In the genomic region with DNA sequence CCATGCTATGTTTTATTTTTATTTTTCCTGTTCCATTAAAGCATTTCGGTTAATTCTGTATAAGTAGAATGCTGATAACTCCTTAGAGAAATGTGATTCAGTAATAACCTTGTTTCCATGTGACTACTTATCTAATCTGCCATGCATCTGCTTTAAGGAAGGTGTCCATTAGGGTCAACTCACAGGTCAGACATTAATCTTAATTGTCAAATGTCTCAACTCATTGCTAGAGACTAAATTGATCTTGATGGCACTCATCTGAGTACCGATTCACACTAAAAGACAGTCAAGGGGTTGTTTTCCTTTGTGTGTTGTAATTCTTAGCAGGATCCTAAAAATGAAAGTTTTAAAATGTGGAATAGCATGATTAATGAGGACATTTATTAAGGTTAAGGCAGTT, we compare ENCODE assay signal across 17 cellular contexts. TPM values are rescaled to one million over a fixed set of nuclear protein-coding genes. Genes with fewer than 3 reads are reported as not detected.
DNase-seq lines count a peak whose midpoint lies in the region; ATAC-seq, FAIRE-seq and TF ChIP-seq lines count a peak whose summit lies in the region.
"Had no signal": no experiment of that assay in that cellular context is flagged by ENCODE, and none has a peak within 500 bp of the region (broad histone marks: within the 10 kb centered on the region; RNA-seq: fewer than 3 reads in every experiment).

No MANE protein-coding gene starts in this region.

- no peaks in the 10 kb centered on the region for H3K79me2 ChIP-seq in K562 (ENCODE audit: control insufficient read depth, insufficient read depth, low read length)

- H3K36me3 ChIP-seq in breast epithelium (no peaks in the 10 kb centered on the region), K562 (ENCODE audit: control insufficient read depth, insufficient read depth, low read length) (no peaks in the 10 kb centered on the region), thyroid gland (no peaks in the 10 kb centered on the region)

- TF ChIP-seq CTCF in MCF 10A (IDR thresholded peaks at IDR 0.05; ENCODE audit: unreplicated experiment): no peak
- TF ChIP-seq CTCF in breast epithelium (IDR thresholded peaks at IDR 0.05): no peak
- TF ChIP-seq CTCF in K562 (IDR thresholded peaks at IDR 0.05 in 2 of 3, conservative IDR thresholded peaks at IDR 0.05 in 1 of 3; ENCODE audit: insufficient read depth in 2 of 3, low read depth in 1 of 3, low read length in 3 of 3): no peak
- TF ChIP-seq CTCF in thyroid gland (IDR thresholded peaks at IDR 0.05): no peak
- no peak for TF ChIP-seq CTCF in GM20000 (IDR thresholded peaks at IDR 0.05; ENCODE audit: extremely low read depth, missing control alignments)

- TF ChIP-seq RAD21 in K562 (CRISPR knock-in tag; conservative IDR thresholded peaks at IDR 0.05 in 1 of 2, IDR thresholded peaks at IDR 0.05 in 1 of 2): no peak

- BruUV-seq in MCF 10A (replicated peaks; lab: Mats Ljungman, UMichigan): no TSS peak
- no TSS peak for BruUV-seq in K562 (replicated peaks; lab: Mats Ljungman, UMichigan)

- in situ Hi-C loops in K562 (cut with MboI): no loop called here

- POLR2A ChIA-PET in MCF 10A (lab: Yijun Ruan, JAX) (interaction anchor here (1.0 to 4.9 kb wide), 13 partner anchors 8 to 231 kb away, joined by 3 to 42 read pairs (median 7); a partner anchor contains a TSS), K562 (lab: Yijun Ruan, JAX) (interaction anchor here (3.4 kb wide), 1 partner anchor 20 kb away, joined by 7 read pairs; no protein-coding TSS in a partner anchor)

- no peaks in the 10 kb centered on the region for H3K9me1 ChIP-seq in K562 (ENCODE audit: control insufficient read depth, insufficient read depth, low read length)

- no peaks in the 10 kb centered on the region for H3K4me1 ChIP-seq in breast epithelium
- peaks cover 0 to 17% of the 10 kb centered on the region in 2 experiments; a peak in 3 of 5 replicates for H3K4me1 ChIP-seq in K562 (replicated peaks in 1 of 2; ENCODE audit: control insufficient read depth in 2 of 2, insufficient read depth in 2 of 2, low read length in 2 of 2)
- H3K4me1 ChIP-seq in thyroid gland: peaks cover 42 to 52% of the 10 kb centered on the region in 2 donors

- H3K4me3 ChIP-seq in breast epithelium: no peak overlapping the region
- H3K4me3 ChIP-seq in K562: no peak overlapping the region
- H3K4me3 ChIP-seq in thyroid gland (replicated peaks in 1 of 3): no peak overlapping the region

- no peaks in the 10 kb centered on the region for H3K9me3 Mint-ChIP-seq in MCF 10A (ENCODE audit: unreplicated experiment)
- H3K9me3 Mint-ChIP-seq: activated CD4-positive, alpha-beta memory T cell treated with anti-CD3 and anti-CD28 coated beads for 36 hours; activated T-helper 17 cell treated with anti-CD3 and anti-CD28 coated beads, Interleukin-2, amount 50 U/mL, for 72 hours; CD4-positive, alpha-beta T cell; stimulated activated naive CD8-positive, alpha-beta T cell treated with anti-CD3 and anti-CD28 coated beads, Interleukin-15, amount 100 ng/mL, for 72 hours had no signal

- H3K27ac ChIP-seq in breast epithelium: no peak overlapping the region
- no peak overlapping the region for H3K27ac ChIP-seq in K562 (ENCODE audit: extremely low read depth, low read depth, low read length)
- peak overlapping the region in 2 of 3 donors; percentile 61 to 76 for H3K27ac ChIP-seq in thyroid gland

- no peak for DNase-seq in MCF 10A (ENCODE audit: unreplicated experiment)
- no peak for DNase-seq in breast epithelium (ENCODE audit: low spot score in 2 of 2)
- DNase-seq in K562 (ENCODE audit: extremely low read depth in 1 of 4, low spot score in 3 of 4): no peak
- no peak for DNase-seq in thyroid gland
- no peak for DNase-seq in GM20000 (ENCODE audit: low spot score)
- DNase-seq in posterior vena cava (ENCODE audit: low spot score): no peak
- DNase-seq in activated CD4-positive, alpha-beta T cell treated with anti-CD3 and anti-CD28 coated beads for 48 hours: no peak
- DNase-seq: 8988T; activated CD4-positive, alpha-beta memory T cell treated with anti-CD3 and anti-CD28 coated beads for 36 hours; CD4-positive, alpha-beta T cell; GF-D8; left colon; NCI-H1930; SHP77 treated with DMSO at 0.1 percent for 48 hours; stimulated activated naive CD8-positive, alpha-beta T cell treated with anti-CD3 and anti-CD28 coated beads, Interleukin-15, amount 100 ng/mL, for 72 hours had no signal

- ATAC-seq in K562: no peak
- ATAC-seq: activated T-helper 17 cell treated with anti-CD3 and anti-CD28 coated beads, Interleukin-2, amount 50 U/mL, for 72 hours; left colon; stimulated activated naive CD8-positive, alpha-beta T cell treated with anti-CD3 and anti-CD28 coated beads, Interleukin-15, amount 100 ng/mL, for 72 hours had no signal

- H3K36me3 Mint-ChIP-seq in MCF 10A (ENCODE audit: insufficient read depth, unreplicated experiment): no peaks in the 10 kb centered on the region
- H3K36me3 Mint-ChIP-seq: activated CD4-positive, alpha-beta memory T cell treated with anti-CD3 and anti-CD28 coated beads for 36 hours had no signal

- CTCF ChIA-PET in MCF 10A (lab: Yijun Ruan, JAX) (interaction anchor here (0.8 to 1.0 kb wide), 2 partner anchors 79 to 126 kb away, joined by 3 to 4 read pairs; no protein-coding TSS in a partner anchor), K562 (lab: Yijun Ruan, JAX; ENCODE audit: low intra/inter-chr PET ratio) (no interaction called here)

- H3K4me1 Mint-ChIP-seq in MCF 10A (ENCODE audit: insufficient read depth, unreplicated experiment): peaks cover 44% of the 10 kb centered on the region
- H3K4me1 Mint-ChIP-seq: activated T-helper 17 cell treated with anti-CD3 and anti-CD28 coated beads, Interleukin-2, amount 50 U/mL, for 72 hours; stimulated activated naive CD8-positive, alpha-beta T cell treated with anti-CD3 and anti-CD28 coated beads, Interleukin-15, amount 100 ng/mL, for 72 hours had no signal

- intact Hi-C loops in MCF 10A (cut with micrococcal nuclease): loop anchor here (2.0 kb wide), 1 partner anchor 39 kb away; no protein-coding TSS in a partner anchor
- intact Hi-C loops in breast epithelium (cut with DNase I; ENCODE audit: low total_unique reads): no loop called here
- intact Hi-C loops in K562 (cut with micrococcal nuclease): no loop called here
- intact Hi-C loops in thyroid gland (cut with DNase I): no loop called here
- intact Hi-C loops in posterior vena cava (cut with DNase I): no loop called here

- 0% methylated on average over 2 of the region's 2 CpGs for WGBS in K562 (ENCODE audit: insufficient coverage, low coverage, missing lambda C conversion rate)
- WGBS in thyroid gland, 2 donors: 72 to 75% methylated on average over 2 of the region's 2 CpGs

- H3K9ac ChIP-seq in K562 (ENCODE audit: insufficient read depth in 1 of 2, low read depth in 2 of 2, low read length in 2 of 2): no peak overlapping the region

- H3K27me3 Mint-ChIP-seq in MCF 10A (ENCODE audit: insufficient read depth, unreplicated experiment): no peaks in the 10 kb centered on the region
- H3K27me3 Mint-ChIP-seq: CD4-positive, alpha-beta T cell; stimulated activated naive CD8-positive, alpha-beta T cell treated with anti-CD3 and anti-CD28 coated beads, Interleukin-15, amount 100 ng/mL, for 72 hours had no signal

- H3K9me3 ChIP-seq in breast epithelium (no peaks in the 10 kb centered on the region), K562 (replicated peaks; ENCODE audit: control insufficient read depth, insufficient read depth, low read depth, low read length) (no peaks in the 10 kb centered on the region), thyroid gland (no peaks in the 10 kb centered on the region)

- FAIRE-seq in K562 (lab: Jason Lieb, UNC): peak; percentile 29
- peak; percentile 62 for FAIRE-seq in islet of Langerhans (lab: Jason Lieb, UNC)

- H2AFZ ChIP-seq in K562 (ENCODE audit: low read depth, low read length): no peak overlapping the region

- H3K4me3 Mint-ChIP-seq in MCF 10A (ENCODE audit: unreplicated experiment): peak overlapping the region; percentile 55
- H3K4me3 Mint-ChIP-seq: activated CD4-positive, alpha-beta memory T cell treated with anti-CD3 and anti-CD28 coated beads for 36 hours; activated T-helper 17 cell treated with anti-CD3 and anti-CD28 coated beads, Interleukin-2, amount 50 U/mL, for 72 hours; CD4-positive, alpha-beta T cell; stimulated activated naive CD8-positive, alpha-beta T cell treated with anti-CD3 and anti-CD28 coated beads, Interleukin-15, amount 100 ng/mL, for 72 hours had no signal

- H4K20me1 ChIP-seq in K562 (replicated peaks; ENCODE audit: control insufficient read depth, insufficient read depth, low read length): no peaks in the 10 kb centered on the region

- H3K27ac Mint-ChIP-seq in MCF 10A (ENCODE audit: low read depth, unreplicated experiment): peak overlapping the region; percentile 92
- H3K27ac Mint-ChIP-seq: activated CD4-positive, alpha-beta memory T cell treated with anti-CD3 and anti-CD28 coated beads for 36 hours; activated T-helper 17 cell treated with anti-CD3 and anti-CD28 coated beads, Interleukin-2, amount 50 U/mL, for 72 hours; CD4-positive, alpha-beta T cell; stimulated activated naive CD8-positive, alpha-beta T cell treated with anti-CD3 and anti-CD28 coated beads, Interleukin-15, amount 100 ng/mL, for 72 hours had no signal

- TF ChIP-seq POLR2A in breast epithelium (IDR thresholded peaks at IDR 0.05): no peak
- TF ChIP-seq POLR2A in K562 (conservative IDR thresholded peaks at IDR 0.05): no peak
- no peak for TF ChIP-seq POLR2A in thyroid gland (IDR thresholded peaks at IDR 0.05)

- no peak overlapping the region for H3K4me2 ChIP-seq in K562 (ENCODE audit: insufficient read depth, low read length)

- TF ChIP-seq EP300 in K562 (IDR thresholded peaks at IDR 0.05; ENCODE audit: low read length): no peak

- H3K27me3 ChIP-seq in breast epithelium (no peaks in the 10 kb centered on the region), K562 (ENCODE audit: control insufficient read depth in 2 of 2, insufficient read depth in 2 of 2, low read length in 2 of 2) (0 out of 5 replicates have a peak, but pooled peaks cover 2 to 4% of the 10 kb centered on the region in 2 experiments), thyroid gland (no peaks in the 10 kb centered on the region)

RNA-seq across cellular contexts. Expression of a gene that starts 41.8 kb away (rescaled TPM):
- total RNA-seq in MCF 10A (2022): 41.1 and 42.6 TPM in 2 replicates
- 100 to 1,000 TPM in 1 of 3 donors, 10 to 100 TPM in 2; 39.5 to 113 (median 58.3) TPM for total RNA-seq in breast epithelium
- 12.1 and 17.2 TPM in 2 replicates for total RNA-seq in K562 (2011; cell fraction: chromatin; rRNA removed; ENCODE audit: low replicate concordance)
- 4.3 and 8.3 TPM in 2 replicates for total RNA-seq in K562 (2011; cell fraction: nucleolus; rRNA removed)
- 9.7 and 14.1 TPM in 2 replicates for total RNA-seq in K562 (2011; cell fraction: nucleoplasm; rRNA removed)
- 3.9 and 7.5 TPM in 2 replicates for total RNA-seq in K562 (2014; rRNA removed)
- total RNA-seq in K562 (2014; rRNA removed; fragmentation: Illumina TruSeq; extraction: Trizol): 4.3 and 6.3 TPM in 2 replicates
- 8.0 and 9.8 TPM in 2 replicates for total RNA-seq in K562 (2015; rRNA removed; fragmentation: Illumina TruSeq; extraction: Trizol)
- total RNA-seq in K562 (2021): 7.0 and 8.7 TPM in 2 replicates
- polyA plus RNA-seq in K562 (2011; rRNA removed): 12.6 TPM in 2 replicates
- polyA plus RNA-seq in K562 (2011; cell fraction: cytosol; rRNA removed): 8.5 and 10.6 TPM in 2 replicates
- polyA plus RNA-seq in K562 (2011; cell fraction: nucleus; rRNA removed): 23.1 and 27.6 TPM in 2 replicates
- 3.9 and 6.9 TPM in 2 replicates for polyA plus RNA-seq in K562 (2012)
- 9.4 and 10.7 TPM in 2 replicates for polyA plus RNA-seq in K562 (2014; fragmentation: Illumina TruSeq; extraction: Trizol)
- 1 to 10 TPM; 1.1 to 2.1 TPM for polyA plus RNA-seq in K562 (2014; fragmentation: Nextera tagmentation; extraction: Ambion mirVana)
- polyA plus RNA-seq in K562 (2014; rRNA removed): 4.8 and 9.5 TPM in 2 replicates
- polyA minus RNA-seq in K562 (2011; rRNA and poly(A)+ RNA removed): 15.5 and 18.0 TPM in 2 replicates
- 7.8 and 8.7 TPM in 2 replicates for polyA minus RNA-seq in K562 (2011; cell fraction: cytosol; rRNA and poly(A)+ RNA removed)
- 8.6 and 14.7 TPM in 2 replicates for polyA minus RNA-seq in K562 (2011; cell fraction: nucleus; rRNA and poly(A)+ RNA removed)
- total RNA-seq in thyroid gland: 10 to 100 TPM; 29.6 to 42.2 (median 41.1) TPM
- total RNA-seq in posterior vena cava: 10 to 100 TPM; 60.9 to 73.0 TPM

RNA-seq across cellular contexts. Expression of a gene that starts 42.5 kb away (rescaled TPM):
- total RNA-seq in MCF 10A (2022) (35.2 and 40.0 TPM in 2 replicates), breast epithelium (10 to 100 TPM; 24.9 to 49.4 (median 47.6) TPM), K562 (2014; rRNA removed) (16.5 and 25.2 TPM in 2 replicates), K562 (2014; rRNA removed; fragmentation: Illumina TruSeq; extraction: Trizol) (19.9 and 24.0 TPM in 2 replicates), K562 (2015; rRNA removed; fragmentation: Illumina TruSeq; extraction: Trizol) (20.8 and 22.4 TPM in 2 replicates), K562 (2021) (25.6 and 31.9 TPM in 2 replicates), thyroid gland (10 to 100 TPM; 27.9 to 53.5 (median 33.9) TPM), posterior vena cava (10 to 100 TPM; 38.7 to 40.4 TPM)
- 70.4 and 160 TPM in 2 replicates for total RNA-seq in K562 (2011; cell fraction: chromatin; rRNA removed; ENCODE audit: low replicate concordance)
- 39.9 and 42.9 TPM in 2 replicates for total RNA-seq in K562 (2011; cell fraction: nucleolus; rRNA removed)
- total RNA-seq in K562 (2011; cell fraction: nucleoplasm; rRNA removed): 64.7 and 86.4 TPM in 2 replicates
- polyA plus RNA-seq in K562 (2011; rRNA removed) (97.9 and 98.2 TPM in 2 replicates), K562 (2014; fragmentation: Illumina TruSeq; extraction: Trizol) (32.5 and 39.2 TPM in 2 replicates), K562 (2014; fragmentation: Nextera tagmentation; extraction: Ambion mirVana) (10 to 100 TPM; 79.5 to 80.8 TPM), K562 (2014; rRNA removed) (47.9 and 52.3 TPM in 2 replicates)
- 13.0 and 30.9 TPM in 2 replicates for polyA plus RNA-seq in K562 (2011; cell fraction: cytosol; rRNA removed)
- polyA plus RNA-seq in K562 (2011; cell fraction: nucleus; rRNA removed): 78.7 and 127 TPM in 2 replicates
- polyA plus RNA-seq in K562 (2012): 34.8 and 44.0 TPM in 2 replicates
- 139 and 147 TPM in 2 replicates for polyA minus RNA-seq in K562 (2011; rRNA and poly(A)+ RNA removed)
- polyA minus RNA-seq in K562 (2011; cell fraction: cytosol; rRNA and poly(A)+ RNA removed): 18.0 and 22.2 TPM in 2 replicates
- 37.7 and 82.6 TPM in 2 replicates for polyA minus RNA-seq in K562 (2011; cell fraction: nucleus; rRNA and poly(A)+ RNA removed)

Comparison
In these comparisons a context has a peak if more than half of its experiments do, and no peak if none do; other contexts are left out.
1. H3K27ac ChIP-seq: peak in thyroid gland (2 of 3); none in breast epithelium (0 of 2) and K562 (single experiment).